ENCODE assay signal across 10 cellular contexts in the genomic region with DNA sequence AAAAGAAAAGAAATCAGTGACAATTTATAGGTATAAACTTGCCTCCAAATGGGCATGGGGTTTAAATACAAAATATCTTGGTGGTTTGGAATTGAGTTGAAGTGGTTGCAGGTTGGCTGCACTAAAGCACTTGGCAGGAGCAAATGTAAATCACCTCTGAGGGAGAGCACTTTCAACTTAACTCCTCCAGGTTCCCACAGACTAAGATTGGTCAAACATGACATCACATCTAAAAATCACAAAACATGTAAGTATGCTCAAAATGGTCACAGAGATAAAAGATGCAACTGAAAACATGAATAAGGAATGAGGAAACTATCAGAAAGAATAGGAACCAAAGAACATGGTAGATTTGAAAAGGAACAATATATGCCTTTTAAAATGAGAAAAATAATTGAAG. TPM values are rescaled to one million over a fixed set of nuclear protein-coding genes. Genes with fewer than 3 reads are reported as not detected.
"Had no signal": no experiment of that assay in that cellular context is flagged by ENCODE, and none has a peak within 500 bp of the region (broad histone marks: within the 10 kb centered on the region; RNA-seq: fewer than 3 reads in every experiment).

No MANE protein-coding gene starts in this region.

- DNase-seq: GM23248, GOT3, H7, KBM-7 had no signal

- H3K9me3 ChIP-seq: HAP-1 had no signal

- H3K27ac ChIP-seq: GM23248, HL-60, KMS-11 had no signal

- ATAC-seq: HCT116, HepG2 had no signal

- H3K4me1 ChIP-seq: HAP-1 had no signal

- H3K4me2 ChIP-seq: KMS-11 had no signal

- H3K9ac ChIP-seq: GM23248, KMS-11 had no signal

- H2AFZ ChIP-seq: GM23248 had no signal

- H3K4me3 ChIP-seq: GM23248, HAP-1 had no signal

- H3K36me3 ChIP-seq: HAP-1 had no signal

RNA-seq across cellular contexts. Expression of a gene that starts 12.3 kb away (rescaled TPM):
- polyA plus RNA-seq: IgD-negative memory B cell had no signal

RNA-seq across cellular contexts. Expression of a gene that starts 59.7 kb away (rescaled TPM):
- polyA plus RNA-seq: IgD-negative memory B cell had no signal
